Comparison of ENCODE assay signal across 1 cellular context in genomic region chr16:47141773-47142468, GRCh38.
TF ChIP-seq lines count a peak whose summit lies in the region.

No MANE protein-coding gene starts in this region.

TF ChIP-seq in HepG2, 621 proteins besides CTCF, POLR2A, EP300 and RAD21 (continued from another document and continues in another):
- TF ChIP-seq, protein P1, sequence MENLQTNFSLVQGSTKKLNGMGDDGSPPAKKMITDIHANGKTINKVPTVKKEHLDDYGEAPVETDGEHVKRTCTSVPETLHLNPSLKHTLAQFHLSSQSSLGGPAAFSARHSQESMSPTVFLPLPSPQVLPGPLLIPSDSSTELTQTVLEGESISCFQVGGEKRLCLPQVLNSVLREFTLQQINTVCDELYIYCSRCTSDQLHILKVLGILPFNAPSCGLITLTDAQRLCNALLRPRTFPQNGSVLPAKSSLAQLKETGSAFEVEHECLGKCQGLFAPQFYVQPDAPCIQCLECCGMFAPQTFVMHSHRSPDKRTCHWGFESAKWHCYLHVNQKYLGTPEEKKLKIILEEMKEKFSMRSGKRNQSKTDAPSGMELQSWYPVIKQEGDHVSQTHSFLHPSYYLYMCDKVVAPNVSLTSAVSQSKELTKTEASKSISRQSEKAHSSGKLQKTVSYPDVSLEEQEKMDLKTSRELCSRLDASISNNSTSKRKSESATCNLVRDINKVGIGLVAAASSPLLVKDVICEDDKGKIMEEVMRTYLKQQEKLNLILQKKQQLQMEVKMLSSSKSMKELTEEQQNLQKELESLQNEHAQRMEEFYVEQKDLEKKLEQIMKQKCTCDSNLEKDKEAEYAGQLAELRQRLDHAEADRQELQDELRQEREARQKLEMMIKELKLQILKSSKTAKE (CRISPR knock-in tag; IDR thresholded peaks at IDR 0.05; ENCODE audit: borderline replicate concordance): no peak
- peak; percentile 70; the same call in 1 of the 2 replicates for TF ChIP-seq MIXL1 (CRISPR knock-in tag; IDR thresholded peaks at IDR 0.05)
- TF ChIP-seq ZNF547 (CRISPR knock-in tag; IDR thresholded peaks at IDR 0.05): no peak
- TF ChIP-seq ZFP36L2 (CRISPR knock-in tag; IDR thresholded peaks at IDR 0.05): no peak
- peak; percentile 52; the same call in 1 of the 2 replicates for TF ChIP-seq ZNF777 (CRISPR knock-in tag; IDR thresholded peaks at IDR 0.05)
- no peak for TF ChIP-seq SETDB1 (CRISPR knock-in tag; IDR thresholded peaks at IDR 0.05; ENCODE audit: borderline replicate concordance)
- no peak for TF ChIP-seq ZNF460 (CRISPR knock-in tag; IDR thresholded peaks at IDR 0.05; ENCODE audit: borderline replicate concordance)
- TF ChIP-seq ZBTB21 (CRISPR knock-in tag; IDR thresholded peaks at IDR 0.05): no peak
- TF ChIP-seq AKNA (CRISPR knock-in tag; IDR thresholded peaks at IDR 0.05; ENCODE audit: borderline replicate concordance): no peak
- peak; percentile 63 for TF ChIP-seq IRF2 (CRISPR knock-in tag; IDR thresholded peaks at IDR 0.05)
- TF ChIP-seq ARNT (IDR thresholded peaks at IDR 0.05): no peak
- TF ChIP-seq ZNF143 (CRISPR knock-in tag; IDR thresholded peaks at IDR 0.05): no peak
- TF ChIP-seq NRL (CRISPR knock-in tag; IDR thresholded peaks at IDR 0.05; ENCODE audit: borderline replicate concordance): no peak
- TF ChIP-seq ZKSCAN5 (CRISPR knock-in tag; IDR thresholded peaks at IDR 0.05): no peak
- TF ChIP-seq, protein P2, sequence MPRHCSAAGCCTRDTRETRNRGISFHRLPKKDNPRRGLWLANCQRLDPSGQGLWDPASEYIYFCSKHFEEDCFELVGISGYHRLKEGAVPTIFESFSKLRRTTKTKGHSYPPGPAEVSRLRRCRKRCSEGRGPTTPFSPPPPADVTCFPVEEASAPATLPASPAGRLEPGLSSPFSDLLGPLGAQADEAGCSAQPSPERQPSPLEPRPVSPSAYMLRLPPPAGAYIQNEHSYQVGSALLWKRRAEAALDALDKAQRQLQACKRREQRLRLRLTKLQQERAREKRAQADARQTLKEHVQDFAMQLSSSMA (CRISPR knock-in tag; IDR thresholded peaks at IDR 0.05): no peak
- no peak for TF ChIP-seq ZSCAN12 (CRISPR knock-in tag; IDR thresholded peaks at IDR 0.05)
- 0 out of 2 replicates have a peak, but pooled peaks have one; percentile 51 for TF ChIP-seq ZNF335 (CRISPR knock-in tag; IDR thresholded peaks at IDR 0.05)
- TF ChIP-seq ZNF772 (CRISPR knock-in tag; IDR thresholded peaks at IDR 0.05): no peak
- TF ChIP-seq IRX3 (CRISPR knock-in tag; IDR thresholded peaks at IDR 0.05; ENCODE audit: borderline replicate concordance, low read depth): no peak
- TF ChIP-seq FOXA3 (CRISPR knock-in tag; IDR thresholded peaks at IDR 0.05): peak; percentile 48; the same call in 1 of the 2 replicates
- TF ChIP-seq, protein P3, sequence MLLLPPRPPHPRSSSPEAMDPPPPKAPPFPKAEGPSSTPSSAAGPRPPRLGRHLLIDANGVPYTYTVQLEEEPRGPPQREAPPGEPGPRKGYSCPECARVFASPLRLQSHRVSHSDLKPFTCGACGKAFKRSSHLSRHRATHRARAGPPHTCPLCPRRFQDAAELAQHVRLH (CRISPR knock-in tag; IDR thresholded peaks at IDR 0.05; ENCODE audit: borderline replicate concordance, low read depth): peak; percentile 31; the same call in 1 of the 2 replicates
- TF ChIP-seq PHF20 (CRISPR knock-in tag; IDR thresholded peaks at IDR 0.05): no peak
- TF ChIP-seq ZBTB43 (CRISPR knock-in tag; conservative IDR thresholded peaks at IDR 0.05): no peak
- no peak for TF ChIP-seq ZNF737 (CRISPR knock-in tag; IDR thresholded peaks at IDR 0.05; ENCODE audit: borderline replicate concordance)
- TF ChIP-seq ZNF761 (CRISPR knock-in tag; conservative IDR thresholded peaks at IDR 0.05): 0 out of 2 replicates have a peak, but pooled peaks have one; percentile 16
- TF ChIP-seq ZBTB44 (CRISPR knock-in tag; IDR thresholded peaks at IDR 0.05): no peak
- TF ChIP-seq ZNF451 (CRISPR knock-in tag; IDR thresholded peaks at IDR 0.05): 0 out of 2 replicates have a peak, but pooled peaks have one; percentile 32
- TF ChIP-seq SALL1 (CRISPR knock-in tag; IDR thresholded peaks at IDR 0.05): peak; percentile 85
- TF ChIP-seq SP5 (CRISPR knock-in tag; IDR thresholded peaks at IDR 0.05; ENCODE audit: borderline replicate concordance, low read depth): 0 out of 2 replicates have a peak, but pooled peaks have one; percentile 31
- TF ChIP-seq NBN (conservative IDR thresholded peaks at IDR 0.05): no peak
- no peak; the same call in 1 of the 2 replicates for TF ChIP-seq CBFB (CRISPR knock-in tag; IDR thresholded peaks at IDR 0.05)
- TF ChIP-seq ZNF3 (CRISPR knock-in tag; IDR thresholded peaks at IDR 0.05): no peak
- TF ChIP-seq ZNF709 (CRISPR knock-in tag; IDR thresholded peaks at IDR 0.05): no peak
- peak; percentile 56; the same call in 1 of the 2 replicates for TF ChIP-seq RXRB (CRISPR knock-in tag; IDR thresholded peaks at IDR 0.05; ENCODE audit: borderline replicate concordance)
- TF ChIP-seq BCL3 (CRISPR knock-in tag; IDR thresholded peaks at IDR 0.05): no peak
- TF ChIP-seq, protein P4, sequence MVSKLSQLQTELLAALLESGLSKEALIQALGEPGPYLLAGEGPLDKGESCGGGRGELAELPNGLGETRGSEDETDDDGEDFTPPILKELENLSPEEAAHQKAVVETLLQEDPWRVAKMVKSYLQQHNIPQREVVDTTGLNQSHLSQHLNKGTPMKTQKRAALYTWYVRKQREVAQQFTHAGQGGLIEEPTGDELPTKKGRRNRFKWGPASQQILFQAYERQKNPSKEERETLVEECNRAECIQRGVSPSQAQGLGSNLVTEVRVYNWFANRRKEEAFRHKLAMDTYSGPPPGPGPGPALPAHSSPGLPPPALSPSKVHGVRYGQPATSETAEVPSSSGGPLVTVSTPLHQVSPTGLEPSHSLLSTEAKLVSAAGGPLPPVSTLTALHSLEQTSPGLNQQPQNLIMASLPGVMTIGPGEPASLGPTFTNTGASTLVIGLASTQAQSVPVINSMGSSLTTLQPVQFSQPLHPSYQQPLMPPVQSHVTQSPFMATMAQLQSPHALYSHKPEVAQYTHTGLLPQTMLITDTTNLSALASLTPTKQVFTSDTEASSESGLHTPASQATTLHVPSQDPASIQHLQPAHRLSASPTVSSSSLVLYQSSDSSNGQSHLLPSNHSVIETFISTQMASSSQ (IDR thresholded peaks at IDR 0.05; ENCODE audit: low read depth): no peak
- TF ChIP-seq, protein P4 (CRISPR knock-in tag; IDR thresholded peaks at IDR 0.05; ENCODE audit: borderline replicate concordance): 0 out of 2 replicates have a peak, but pooled peaks have one; percentile 47
- TF ChIP-seq RFX3 (CRISPR knock-in tag; IDR thresholded peaks at IDR 0.05): no peak
- no peak for TF ChIP-seq ZNF224 (CRISPR knock-in tag; IDR thresholded peaks at IDR 0.05)
- no peak for TF ChIP-seq RARG (CRISPR knock-in tag; IDR thresholded peaks at IDR 0.05; ENCODE audit: low read depth)
- TF ChIP-seq, protein P5, sequence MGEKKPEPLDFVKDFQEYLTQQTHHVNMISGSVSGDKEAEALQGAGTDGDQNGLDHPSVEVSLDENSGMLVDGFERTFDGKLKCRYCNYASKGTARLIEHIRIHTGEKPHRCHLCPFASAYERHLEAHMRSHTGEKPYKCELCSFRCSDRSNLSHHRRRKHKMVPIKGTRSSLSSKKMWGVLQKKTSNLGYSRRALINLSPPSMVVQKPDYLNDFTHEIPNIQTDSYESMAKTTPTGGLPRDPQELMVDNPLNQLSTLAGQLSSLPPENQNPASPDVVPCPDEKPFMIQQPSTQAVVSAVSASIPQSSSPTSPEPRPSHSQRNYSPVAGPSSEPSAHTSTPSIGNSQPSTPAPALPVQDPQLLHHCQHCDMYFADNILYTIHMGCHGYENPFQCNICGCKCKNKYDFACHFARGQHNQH (CRISPR knock-in tag; IDR thresholded peaks at IDR 0.05): peak; percentile 77; the same call in 1 of the 2 replicates
- TF ChIP-seq, protein P6, sequence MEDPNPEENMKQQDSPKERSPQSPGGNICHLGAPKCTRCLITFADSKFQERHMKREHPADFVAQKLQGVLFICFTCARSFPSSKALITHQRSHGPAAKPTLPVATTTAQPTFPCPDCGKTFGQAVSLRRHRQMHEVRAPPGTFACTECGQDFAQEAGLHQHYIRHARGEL (CRISPR knock-in tag; IDR thresholded peaks at IDR 0.05): no peak
- TF ChIP-seq AGO2 (optimal IDR thresholded peaks at IDR 0.05; ENCODE audit: low read depth, low read length): no peak
- no peak for TF ChIP-seq ZNF570 (CRISPR knock-in tag; IDR thresholded peaks at IDR 0.05; ENCODE audit: borderline replicate concordance)
- TF ChIP-seq GABPA (IDR thresholded peaks at IDR 0.05; ENCODE audit: low read depth, low read length): no peak
- TF ChIP-seq GABPA (CRISPR knock-in tag; IDR thresholded peaks at IDR 0.05; ENCODE audit: low read depth): no peak
- TF ChIP-seq ZNF564 (CRISPR knock-in tag; IDR thresholded peaks at IDR 0.05): no peak
- no peak; the same call in 1 of the 2 replicates for TF ChIP-seq ESRRA (CRISPR knock-in tag; IDR thresholded peaks at IDR 0.05; ENCODE audit: low read depth)
- no peak for TF ChIP-seq CCAR2 (optimal IDR thresholded peaks at IDR 0.05; ENCODE audit: low read depth, low read length)
- no peak for TF ChIP-seq ZNF10 (CRISPR knock-in tag; IDR thresholded peaks at IDR 0.05; ENCODE audit: borderline replicate concordance, low read depth)
